In the genomic region with DNA sequence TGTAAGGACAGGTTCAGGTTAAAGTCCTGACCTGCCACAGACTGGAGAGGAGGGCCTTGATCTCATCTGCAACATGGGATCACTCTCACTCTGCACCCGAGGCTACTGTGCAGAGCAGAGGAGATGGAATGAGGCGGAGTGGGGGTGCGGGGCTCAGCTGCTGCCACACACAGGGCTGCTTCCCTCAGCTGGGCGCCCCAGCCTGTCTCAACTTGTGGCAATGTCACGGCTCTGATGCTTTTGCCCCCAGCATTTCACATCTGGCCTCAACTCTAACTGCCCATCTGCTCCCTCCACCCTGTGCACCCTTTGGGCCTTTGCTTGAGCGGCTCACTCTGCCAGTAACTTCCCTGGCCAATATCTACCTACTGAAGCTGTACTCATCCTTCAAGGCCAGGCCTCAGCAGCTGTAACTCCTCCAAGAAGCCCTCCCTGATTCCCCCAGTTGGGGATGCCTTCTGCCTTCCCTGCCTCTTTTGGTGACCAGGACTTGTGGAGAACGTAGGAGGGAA, we compare ENCODE assay signal across 8 cellular contexts.
DNase-seq lines count a peak whose midpoint lies in the region; ATAC-seq, FAIRE-seq and TF ChIP-seq lines count a peak whose summit lies in the region.

No MANE protein-coding gene starts in this region.

- no peak for DNase-seq in CD8-positive, alpha-beta memory T cell
- DNase-seq in OCI-LY7 (ENCODE audit: low spot score) (peak; percentile 46), endothelial cell of umbilical vein (ENCODE audit: low read depth, low spot score) (no peak), psoas muscle (no peak), superior temporal gyrus (ENCODE audit: extremely low spot score) (no peak), HPDE6-E6E7 (ENCODE audit: extremely low spot score) (no peak)

- dilution Hi-C loops in endothelial cell of umbilical vein (cut with MboI; ENCODE audit: extremely low pct_ligation_motif_present, low sequenced_read_pairs) = no loop called here

- H2AFZ ChIP-seq in OCI-LY7 (ENCODE audit: low read length) = peak overlapping the region; percentile 26; the same call in 1 of the 2 replicates
- no peak overlapping the region for H2AFZ ChIP-seq in endothelial cell of umbilical vein (ENCODE audit: low read depth, low read length)

- ATAC-seq in psoas muscle (peak in 3 of 4 donors; percentile 0 to 8 (median 4)), HG03139 (IDR thresholded peaks at IDR 0.05; ENCODE audit: unreplicated experiment) (no peak), HG03135 (IDR thresholded peaks at IDR 0.05; ENCODE audit: unreplicated experiment) (no peak)

- intact Hi-C loops in OCI-LY7 (cut with micrococcal nuclease; ENCODE audit: unreplicated experiment) (loop anchor here (2.0 to 5.0 kb wide), 3 partner anchors 152 to 587 kb away; a partner anchor contains a TSS), endothelial cell of umbilical vein (cut with micrococcal nuclease) (no loop called here), psoas muscle (cut with DNase I) (loop anchor here in 1 of 2 donors (5.0 kb wide), 2 partner anchors 42 to 148 kb away; a partner anchor contains a TSS)

- TF ChIP-seq POLR2A in endothelial cell of umbilical vein (IDR thresholded peaks at IDR 0.05; ENCODE audit: low read depth, low read length) = no peak

- POLR2A ChIA-PET in CD8-positive, alpha-beta memory T cell (lab: Charles Lee) = interaction anchor here (1.2 to 4.1 kb wide), 5 partner anchors 39 to 208 kb away, joined by 3 to 26 read pairs (median 9); a partner anchor contains a TSS
- POLR2A ChIA-PET in OCI-LY7 (lab: Charles Lee) = interaction anchor here (0.5 to 1.5 kb wide), 8 partner anchors 20 to 496 kb away, joined by 3 to 11 read pairs (median 3); a partner anchor contains a TSS
- POLR2A ChIA-PET in endothelial cell of umbilical vein (lab: Charles Lee) = interaction anchor here (1.5 to 2.5 kb wide), 3 partner anchors 7 to 146 kb away, joined by 6 to 9 read pairs (median 8); a partner anchor contains a TSS

- H4K20me1 ChIP-seq in OCI-LY7 (ENCODE audit: insufficient read depth, low read length) (no peaks in the 10 kb centered on the region), endothelial cell of umbilical vein (replicated peaks; ENCODE audit: control insufficient read depth, extremely low read depth, insufficient read depth, low read length) (no peaks in the 10 kb centered on the region)

- TF ChIP-seq CTCF in OCI-LY7 (conservative IDR thresholded peaks at IDR 0.05; ENCODE audit: low read length) (no peak), endothelial cell of umbilical vein (IDR thresholded peaks at IDR 0.05; ENCODE audit: extremely low read depth in 1 of 2, insufficient read depth in 1 of 2, low read depth in 1 of 2, low read length in 2 of 2) (no peak), psoas muscle (IDR thresholded peaks at IDR 0.05) (no peak)

- 51 to 73% (median 54%) methylated on average over 6 to 7 of the region's 7 CpGs for WGBS in psoas muscle, 3 donors

- H3K27ac ChIP-seq in CD8-positive, alpha-beta memory T cell (ENCODE audit: low read depth, low read length) = peak overlapping the region; percentile 78
- H3K27ac ChIP-seq in OCI-LY7 (ENCODE audit: low read depth, low read length, poor library complexity, severe bottlenecking) = peak overlapping the region; percentile 98
- H3K27ac ChIP-seq in endothelial cell of umbilical vein (ENCODE audit: insufficient read depth, low read depth, low read length) = peak overlapping the region; percentile 96
- peak overlapping the region; percentile 96 for H3K27ac ChIP-seq in psoas muscle

- H3K4me3 Mint-ChIP-seq in CD8-positive, alpha-beta memory T cell = peak overlapping the region; percentile 68 to 96 (median 85)

- H3K9me2 ChIP-seq in OCI-LY7 (ENCODE audit: insufficient read depth, low read length) = no peaks in the 10 kb centered on the region

- no peaks in the 10 kb centered on the region for H3K9me3 ChIP-seq in CD8-positive, alpha-beta memory T cell (ENCODE audit: low read length)
- H3K9me3 ChIP-seq in OCI-LY7 (ENCODE audit: low read length) (no peaks in the 10 kb centered on the region), endothelial cell of umbilical vein (replicated peaks; ENCODE audit: control insufficient read depth, insufficient read depth, low read length) (no peaks in the 10 kb centered on the region), psoas muscle (no peaks in the 10 kb centered on the region)

- peaks cover 77% of the 10 kb centered on the region for H3K4me1 ChIP-seq in CD8-positive, alpha-beta memory T cell (ENCODE audit: insufficient read depth, low read length)
- H3K4me1 ChIP-seq in OCI-LY7 (ENCODE audit: insufficient read depth, low read length, poor library complexity, severe bottlenecking) (peaks cover 61% of the 10 kb centered on the region), endothelial cell of umbilical vein (ENCODE audit: control insufficient read depth, extremely low read depth, insufficient read depth, low read length) (peaks cover 43% of the 10 kb centered on the region), psoas muscle (peaks cover 60% of the 10 kb centered on the region)

- H3K4me2 ChIP-seq in OCI-LY7 (ENCODE audit: low read length) = peak overlapping the region; percentile 84
- H3K4me2 ChIP-seq in endothelial cell of umbilical vein (ENCODE audit: insufficient read depth, low read length) = no peak overlapping the region

- peaks cover 5 to 37% (median 8%) of the 10 kb centered on the region in 3 donors for H3K36me3 Mint-ChIP-seq in CD8-positive, alpha-beta memory T cell

- no peak for FAIRE-seq in endothelial cell of umbilical vein (lab: Jason Lieb, UNC)

- H3K27me3 Mint-ChIP-seq in CD8-positive, alpha-beta memory T cell = peaks cover 0 to 5% of the 10 kb centered on the region in 2 donors

- H3K9me1 ChIP-seq in endothelial cell of umbilical vein (replicated peaks; ENCODE audit: control insufficient read depth, extremely low read depth, insufficient read depth, low read length) = no peaks in the 10 kb centered on the region

- peaks cover 20% of the 10 kb centered on the region for H3K36me3 ChIP-seq in CD8-positive, alpha-beta memory T cell (ENCODE audit: insufficient read depth, low read length)
- H3K36me3 ChIP-seq in OCI-LY7 (ENCODE audit: insufficient read depth, low read length) (peaks cover 87% of the 10 kb centered on the region), endothelial cell of umbilical vein (ENCODE audit: control insufficient read depth in 2 of 2, extremely low read depth in 1 of 2, insufficient read depth in 2 of 2, low read length in 2 of 2) (peaks cover 4 to 25% of the 10 kb centered on the region in 2 experiments), psoas muscle (ENCODE audit: insufficient read depth in 1 of 2, low read depth in 1 of 2) (peaks cover 13 to 62% of the 10 kb centered on the region in 2 donors)

- peak overlapping the region; percentile 97 to 100 (median 100) for H3K27ac Mint-ChIP-seq in CD8-positive, alpha-beta memory T cell

- no peaks in the 10 kb centered on the region for H3K27me3 ChIP-seq in CD8-positive, alpha-beta memory T cell (ENCODE audit: insufficient read depth, low read length, poor library complexity, severe bottlenecking)
- no peaks in the 10 kb centered on the region for H3K27me3 ChIP-seq in endothelial cell of umbilical vein (ENCODE audit: control insufficient read depth in 2 of 2, insufficient read depth in 2 of 2, low read length in 2 of 2)
- H3K27me3 ChIP-seq in psoas muscle (ENCODE audit: insufficient read depth in 3 of 3, low read length in 2 of 3) = no peaks in the 10 kb centered on the region

- H3K4me1 Mint-ChIP-seq in CD8-positive, alpha-beta memory T cell = peaks cover 69 to 72% (median 71%) of the 10 kb centered on the region in 3 donors

- peak overlapping the region; percentile 66 for H3K9ac ChIP-seq in endothelial cell of umbilical vein (replicated peaks; ENCODE audit: extremely low read depth, insufficient read depth, low read length)

- peak overlapping the region; percentile 53 for H3K4me3 ChIP-seq in CD8-positive, alpha-beta memory T cell (ENCODE audit: low read length)
- H3K4me3 ChIP-seq in OCI-LY7 (ENCODE audit: low read depth, low read length, poor library complexity, severe bottlenecking) = peak overlapping the region; percentile 53
- no peak overlapping the region for H3K4me3 ChIP-seq in endothelial cell of umbilical vein (replicated peaks in 1 of 3; ENCODE audit: insufficient read depth in 1 of 3, low read depth in 1 of 3, low read length in 3 of 3)
- H3K4me3 ChIP-seq in psoas muscle = no peak overlapping the region

- CTCF ChIA-PET in CD8-positive, alpha-beta memory T cell (lab: Charles Lee) = interaction anchor here (1.0 to 7.5 kb wide), 19 partner anchors 10 to 208 kb away, joined by 3 to 75 read pairs (median 4); a partner anchor contains a TSS
- CTCF ChIA-PET in OCI-LY7 (lab: Charles Lee; ENCODE audit: unreplicated experiment) (interaction anchor here (0.6 to 1.9 kb wide), 3 partner anchors 147 to 857 kb away, joined by 3 to 12 read pairs (median 3); a partner anchor contains a TSS), endothelial cell of umbilical vein (lab: Charles Lee) (interaction anchor here (1.2 to 6.6 kb wide), 7 partner anchors 8 to 398 kb away, joined by 3 to 95 read pairs (median 22); a partner anchor contains a TSS)

- H3K79me2 ChIP-seq in OCI-LY7 (ENCODE audit: insufficient read depth, low read depth, low read length) (no peaks in the 10 kb centered on the region), endothelial cell of umbilical vein (ENCODE audit: control insufficient read depth, insufficient read depth, low read length) (no peaks in the 10 kb centered on the region)

- H3K9me3 Mint-ChIP-seq in CD8-positive, alpha-beta memory T cell = no peaks in the 10 kb centered on the region

- BruUV-seq in OCI-LY7 (replicated peaks; lab: Mats Ljungman, UMichigan) = no TSS peak
- no TSS peak for BruUV-seq in endothelial cell of umbilical vein (replicated peaks; lab: Mats Ljungman, UMichigan)

TF ChIP-seq in endothelial cell of umbilical vein, 7 proteins besides CTCF, POLR2A, EP300 and RAD21:
- no peak for TF ChIP-seq JUN (IDR thresholded peaks at IDR 0.05; ENCODE audit: borderline replicate concordance, insufficient read depth, insufficient read length, low read depth)
- TF ChIP-seq EZH2 (IDR thresholded peaks at IDR 0.05; ENCODE audit: borderline replicate concordance, low read depth, low read length, severe bottlenecking) = no peak
- TF ChIP-seq, protein P1, sequence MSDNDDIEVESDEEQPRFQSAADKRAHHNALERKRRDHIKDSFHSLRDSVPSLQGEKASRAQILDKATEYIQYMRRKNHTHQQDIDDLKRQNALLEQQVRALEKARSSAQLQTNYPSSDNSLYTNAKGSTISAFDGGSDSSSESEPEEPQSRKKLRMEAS (IDR thresholded peaks at IDR 0.05; ENCODE audit: insufficient read depth, insufficient read length) = no peak
- TF ChIP-seq FOS (IDR thresholded peaks at IDR 0.05; ENCODE audit: borderline replicate concordance, insufficient read depth, low read length) = no peak
- TF ChIP-seq GATA2 (IDR thresholded peaks at IDR 0.05; ENCODE audit: insufficient read depth, insufficient read length, low read depth, low read length) = no peak
- no peak for TF ChIP-seq POLR2AphosphoS5 (IDR thresholded peaks at IDR 0.05; ENCODE audit: insufficient read depth, low read depth, low read length)
- TF ChIP-seq MYC (IDR thresholded peaks at IDR 0.05; ENCODE audit: low read depth, low read length) = no peak

Comparison
In these comparisons a context has a peak if more than half of its experiments do, and no peak if none do; other contexts are left out.
1. H3K4me3 ChIP-seq: peak in CD8-positive, alpha-beta memory T cell (single experiment) and OCI-LY7 (single experiment); none in endothelial cell of umbilical vein (0 of 3) and psoas muscle (single experiment).
2. ATAC-seq: peak in psoas muscle (3 of 4); none in HG03139 (single experiment) and HG03135 (single experiment).
3. Peak in every context shown above with its lines, with median percentiles within 50 percentile points of each other: H3K27ac ChIP-seq.